Comparison of ENCODE assay signal across 11 cellular contexts in the genomic region with DNA sequence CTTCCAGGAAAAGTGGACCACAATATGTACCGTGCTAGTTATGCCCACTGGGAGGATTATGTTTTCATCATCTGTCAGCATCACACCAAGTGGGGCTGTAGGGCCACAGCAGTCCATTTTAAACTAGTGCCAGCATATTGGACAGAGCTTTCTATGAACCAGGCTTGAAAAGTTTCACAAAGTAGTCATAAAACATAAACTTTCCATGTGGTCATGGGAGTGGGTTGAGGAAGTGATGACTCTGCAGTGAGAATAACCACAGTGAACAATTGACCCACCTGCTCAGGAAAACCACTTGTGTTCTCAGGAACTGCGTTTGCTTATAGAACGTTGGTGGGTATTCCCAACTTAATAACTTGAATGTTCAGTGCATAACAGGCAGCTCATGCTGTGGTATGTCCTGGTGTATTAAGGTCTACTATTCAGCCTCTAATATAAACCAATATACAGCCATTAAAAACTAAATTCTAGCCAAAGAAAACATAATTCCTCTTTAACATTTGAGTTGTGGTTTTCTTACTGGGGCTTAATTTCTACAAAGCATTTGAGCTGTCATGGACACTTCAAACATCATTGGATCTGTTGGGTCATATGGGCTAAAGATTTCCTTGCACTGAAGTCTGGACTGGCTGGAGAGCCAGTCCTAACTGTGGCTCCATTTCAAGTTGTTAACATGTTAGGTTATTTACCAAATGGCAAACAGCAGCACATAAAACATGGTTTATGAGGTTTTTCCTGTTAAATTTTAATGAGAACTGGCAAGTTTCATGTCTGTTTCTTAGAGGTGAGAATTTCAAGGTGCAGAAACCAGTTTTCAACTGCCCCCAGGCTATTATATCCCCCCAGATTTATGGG.
DNase-seq lines count a peak whose midpoint lies in the region; ATAC-seq and TF ChIP-seq lines count a peak whose summit lies in the region.
"Had no signal": no experiment of that assay in that cellular context is flagged by ENCODE, and none has a peak within 500 bp of the region (broad histone marks: within the 10 kb centered on the region; RNA-seq: fewer than 3 reads in every experiment).

No MANE protein-coding gene starts in this region.

- H3K27ac Mint-ChIP-seq in CD8-positive, alpha-beta memory T cell, result no peak overlapping the region
- H3K27ac Mint-ChIP-seq in activated CD4-positive, alpha-beta T cell treated with anti-CD3 and anti-CD28 coated beads, Interleukin-2, amount 10 ng/mL, durations not matched to agents 7 days and 5 days, result no peak overlapping the region
- H3K27ac Mint-ChIP-seq: natural killer cell had no signal

- no peaks in the 10 kb centered on the region for H3K36me3 Mint-ChIP-seq in CD8-positive, alpha-beta memory T cell
- H3K36me3 Mint-ChIP-seq in activated CD4-positive, alpha-beta T cell treated with anti-CD3 and anti-CD28 coated beads, Interleukin-2, amount 10 ng/mL, durations not matched to agents 7 days and 5 days (ENCODE audit: low read depth), result no peaks in the 10 kb centered on the region
- H3K36me3 Mint-ChIP-seq: natural killer cell had no signal

- peak; percentile 10 for TF ChIP-seq CTCF in fibroblast of pulmonary artery (IDR thresholded peaks at IDR 0.05; ENCODE audit: low read length, missing control alignments)

- DNase-seq in fibroblast of pulmonary artery (ENCODE audit: low read depth) (peak; percentile 84), NCI-H2227 treated with DMSO at 0.1 percent for 48 hours (lab: John Stamatoyannopoulos, UW) (no peak)
- no peak for DNase-seq in CD8-positive, alpha-beta memory T cell
- no peak for DNase-seq in activated CD4-positive, alpha-beta T cell treated with anti-CD3 and anti-CD28 coated beads, Interleukin-2, amount 10 ng/mL, durations not matched to agents 7 days and 5 days
- DNase-seq: H7, natural killer cell, T-helper 9 cell had no signal

- H3K9me3 Mint-ChIP-seq in CD8-positive, alpha-beta memory T cell, result peaks cover 0 to 10% (median 1%) of the 10 kb centered on the region in 5 donors
- no peaks in the 10 kb centered on the region for H3K9me3 Mint-ChIP-seq in activated CD4-positive, alpha-beta T cell treated with anti-CD3 and anti-CD28 coated beads, Interleukin-2, amount 10 ng/mL, durations not matched to agents 7 days and 5 days

- H3K4me1 Mint-ChIP-seq in CD8-positive, alpha-beta memory T cell, result no peaks in the 10 kb centered on the region
- no peaks in the 10 kb centered on the region for H3K4me1 Mint-ChIP-seq in activated CD4-positive, alpha-beta T cell treated with anti-CD3 and anti-CD28 coated beads, Interleukin-2, amount 10 ng/mL, durations not matched to agents 7 days and 5 days

- POLR2A ChIA-PET in CD8-positive, alpha-beta memory T cell (lab: Charles Lee), result interaction anchor here (0.5 kb wide), 1 partner anchor 292 kb away, joined by 6 read pairs; no protein-coding TSS in a partner anchor
- POLR2A ChIA-PET in activated CD4-positive, alpha-beta T cell treated with anti-CD3 and anti-CD28 coated beads, Interleukin-2, amount 10 ng/mL, durations not matched to agents 7 days and 5 days (lab: Charles Lee), result no interaction called here

- CTCF ChIA-PET in CD8-positive, alpha-beta memory T cell (lab: Charles Lee), result no interaction called here
- CTCF ChIA-PET in activated CD4-positive, alpha-beta T cell treated with anti-CD3 and anti-CD28 coated beads, Interleukin-2, amount 10 ng/mL, durations not matched to agents 7 days and 5 days (lab: Charles Lee), result no interaction called here

- H3K27me3 Mint-ChIP-seq in CD8-positive, alpha-beta memory T cell, result no peaks in the 10 kb centered on the region
- no peaks in the 10 kb centered on the region for H3K27me3 Mint-ChIP-seq in activated CD4-positive, alpha-beta T cell treated with anti-CD3 and anti-CD28 coated beads, Interleukin-2, amount 10 ng/mL, durations not matched to agents 7 days and 5 days

- ATAC-seq in GM18520 (IDR thresholded peaks at IDR 0.05; ENCODE audit: unreplicated experiment), result peak; percentile 71
- peak; percentile 88 for ATAC-seq in GM21529 (IDR thresholded peaks at IDR 0.05; ENCODE audit: unreplicated experiment)
- peak; percentile 77 for ATAC-seq in HG03520 (IDR thresholded peaks at IDR 0.05; ENCODE audit: unreplicated experiment)
- ATAC-seq in activated CD4-positive, CD25-positive, alpha-beta regulatory T cell treated with anti-CD3 and anti-CD28 coated beads, Interleukin-2, amount 50 U/mL, for 24 hours, result no peak

- no peak overlapping the region for H3K4me3 ChIP-seq in fibroblast of pulmonary artery (replicated peaks; ENCODE audit: low read depth, low read length)
- H3K4me3 ChIP-seq in CD8-positive, alpha-beta memory T cell (ENCODE audit: low read length), result no peak overlapping the region

- no peaks in the 10 kb centered on the region for H3K9me3 ChIP-seq in CD8-positive, alpha-beta memory T cell (ENCODE audit: low read length)

- H3K36me3 ChIP-seq in CD8-positive, alpha-beta memory T cell (ENCODE audit: insufficient read depth, low read length), result no peaks in the 10 kb centered on the region

- no peak overlapping the region for H3K27ac ChIP-seq in CD8-positive, alpha-beta memory T cell (ENCODE audit: low read depth, low read length)

- H3K27me3 ChIP-seq in CD8-positive, alpha-beta memory T cell (ENCODE audit: insufficient read depth, low read length, poor library complexity, severe bottlenecking), result no peaks in the 10 kb centered on the region

- no peak overlapping the region for H3K4me3 Mint-ChIP-seq in CD8-positive, alpha-beta memory T cell
- no peak overlapping the region for H3K4me3 Mint-ChIP-seq in activated CD4-positive, alpha-beta T cell treated with anti-CD3 and anti-CD28 coated beads, Interleukin-2, amount 10 ng/mL, durations not matched to agents 7 days and 5 days
- H3K4me3 Mint-ChIP-seq: natural killer cell had no signal

- no peaks in the 10 kb centered on the region for H3K4me1 ChIP-seq in CD8-positive, alpha-beta memory T cell (ENCODE audit: insufficient read depth, low read length)

Comparison
In these comparisons a context has a peak if more than half of its experiments do, and no peak if none do; other contexts are left out.
1. ATAC-seq: peak in GM18520 (single experiment), GM21529 (single experiment) and HG03520 (single experiment); none in activated CD4-positive, CD25-positive, alpha-beta regulatory T cell treated with anti-CD3 and anti-CD28 coated beads, Interleukin-2, amount 50 U/mL, for 24 hours (0 of 2).